Comparison of ENCODE assay signal across 9 cellular contexts in the genomic region with DNA sequence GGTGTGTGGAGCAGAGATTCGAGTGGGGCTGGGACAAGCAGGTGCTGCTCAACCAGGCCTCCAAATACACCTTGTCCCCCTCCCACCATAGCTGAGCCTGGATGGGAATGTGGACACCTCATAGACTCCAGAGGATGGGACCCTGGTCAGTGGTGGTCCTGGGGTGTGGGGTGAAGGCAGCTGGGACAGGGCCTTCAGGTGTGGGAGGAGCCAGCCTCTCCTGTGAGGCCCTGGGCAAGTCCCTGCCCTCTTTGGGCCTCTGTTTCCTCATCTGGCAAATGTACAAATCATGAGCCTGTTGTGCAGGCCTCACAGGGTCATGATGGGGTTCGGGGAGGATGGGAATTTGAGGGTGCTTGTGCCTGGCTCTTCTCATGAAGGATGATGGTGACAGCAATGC.
"Had no signal": no experiment of that assay in that cellular context is flagged by ENCODE, and none has a peak within 500 bp of the region (broad histone marks: within the 10 kb centered on the region; RNA-seq: fewer than 3 reads in every experiment).

No MANE protein-coding gene starts in this region.

- DNase-seq: GM23248, GOT3, H7, H9, HCEC 1CT, HFFc6 had no signal

- H3K9ac ChIP-seq: GM23248 had no signal

- H3K27ac ChIP-seq: GM23248 had no signal

- H3K36me3 ChIP-seq: HAP-1 had no signal

- H3K4me3 ChIP-seq: GM23248, GM23338, HAP-1 had no signal

- H3K27ac Mint-ChIP-seq: GM23338, H9, HFFc6 had no signal

- H3K4me1 Mint-ChIP-seq: GM23338, H9 had no signal

- H3K4me3 Mint-ChIP-seq: GM23338, H9, HFFc6 had no signal

- ATAC-seq: GM23338, HCT116 had no signal

- H3K4me1 ChIP-seq: HAP-1 had no signal

- H3K9me3 ChIP-seq: HAP-1 had no signal
